1 cellular context compared by ENCODE assay signal in genomic region chr3:11717301-11717700, GRCh38.
TF ChIP-seq lines count a peak whose summit lies in the region.

No MANE protein-coding gene starts in this region.

TF ChIP-seq in WTC11, 78 proteins besides CTCF, POLR2A, EP300 and RAD21 (continued from another document):
- TF ChIP-seq FOXP4 (CRISPR knock-in tag; IDR thresholded peaks at IDR 0.05) = no peak
- no peak for TF ChIP-seq TP53 (CRISPR knock-in tag; IDR thresholded peaks at IDR 0.05)
- no peak for TF ChIP-seq E2F1 (CRISPR knock-in tag; IDR thresholded peaks at IDR 0.05)
- no peak for TF ChIP-seq ESRRA (CRISPR knock-in tag; IDR thresholded peaks at IDR 0.05; ENCODE audit: borderline replicate concordance)
- TF ChIP-seq USF2 (CRISPR knock-in tag; IDR thresholded peaks at IDR 0.05) = no peak
